Comparison of ENCODE assay signal across 1 cellular context in genomic region chr1:44545961-44546360, GRCh38.
TF ChIP-seq lines count a peak whose summit lies in the region.

No MANE protein-coding gene starts in this region.

TF ChIP-seq in HCT116, 20 proteins besides CTCF, POLR2A, EP300 and RAD21:
- TF ChIP-seq ATF3 (IDR thresholded peaks at IDR 0.05) (no peak), SRF (IDR thresholded peaks at IDR 0.05; ENCODE audit: low read depth) (no peak), CEBPB (IDR thresholded peaks at IDR 0.05; ENCODE audit: low read depth) (no peak), EZH2 (IDR thresholded peaks at IDR 0.05) (no peak), SIN3A (IDR thresholded peaks at IDR 0.05; ENCODE audit: low read depth) (peak; percentile 55; the same call in 1 of the 2 replicates), TCF7L2 (IDR thresholded peaks at IDR 0.05; ENCODE audit: borderline replicate concordance, extremely low read depth, insufficient read depth, insufficient read length) (no peak), YY1 (IDR thresholded peaks at IDR 0.05; ENCODE audit: extremely low read depth, insufficient replicate concordance, low read depth, low read length) (no peak), CBX3 (IDR thresholded peaks at IDR 0.05; ENCODE audit: low read depth) (peak; percentile 90; the same call in 1 of the 2 replicates), MAX (IDR thresholded peaks at IDR 0.05) (peak; percentile 85), EGR1 (IDR thresholded peaks at IDR 0.05; ENCODE audit: low read depth) (peak; percentile 96), EZH2phosphoT487 (IDR thresholded peaks at IDR 0.05; ENCODE audit: borderline replicate concordance) (no peak), JUND (IDR thresholded peaks at IDR 0.05) (peak; percentile 92), ZNF274 (IDR thresholded peaks at IDR 0.05; ENCODE audit: low read depth, low read length) (no peak), ELF1 (IDR thresholded peaks at IDR 0.05; ENCODE audit: borderline replicate concordance, low read depth) (no peak; the same call in 1 of the 2 replicates), ZFX (IDR thresholded peaks at IDR 0.05) (no peak), POLR2AphosphoS5 (IDR thresholded peaks at IDR 0.05; ENCODE audit: low read depth, low read length) (peak; percentile 52; the same call in 1 of the 2 replicates), SP1 (IDR thresholded peaks at IDR 0.05; ENCODE audit: low read depth) (peak; percentile 69), FOSL1 (IDR thresholded peaks at IDR 0.05; ENCODE audit: low read depth) (peak; percentile 94)
- TF ChIP-seq, protein P1, sequence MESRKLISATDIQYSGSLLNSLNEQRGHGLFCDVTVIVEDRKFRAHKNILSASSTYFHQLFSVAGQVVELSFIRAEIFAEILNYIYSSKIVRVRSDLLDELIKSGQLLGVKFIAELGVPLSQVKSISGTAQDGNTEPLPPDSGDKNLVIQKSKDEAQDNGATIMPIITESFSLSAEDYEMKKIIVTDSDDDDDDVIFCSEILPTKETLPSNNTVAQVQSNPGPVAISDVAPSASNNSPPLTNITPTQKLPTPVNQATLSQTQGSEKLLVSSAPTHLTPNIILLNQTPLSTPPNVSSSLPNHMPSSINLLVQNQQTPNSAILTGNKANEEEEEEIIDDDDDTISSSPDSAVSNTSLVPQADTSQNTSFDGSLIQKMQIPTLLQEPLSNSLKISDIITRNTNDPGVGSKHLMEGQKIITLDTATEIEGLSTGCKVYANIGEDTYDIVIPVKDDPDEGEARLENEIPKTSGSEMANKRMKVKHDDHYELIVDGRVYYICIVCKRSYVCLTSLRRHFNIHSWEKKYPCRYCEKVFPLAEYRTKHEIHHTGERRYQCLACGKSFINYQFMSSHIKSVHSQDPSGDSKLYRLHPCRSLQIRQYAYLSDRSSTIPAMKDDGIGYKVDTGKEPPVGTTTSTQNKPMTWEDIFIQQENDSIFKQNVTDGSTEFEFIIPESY (IDR thresholded peaks at IDR 0.05; ENCODE audit: extremely low read depth, insufficient replicate concordance, low read length) = no peak
- TF ChIP-seq, protein P2, sequence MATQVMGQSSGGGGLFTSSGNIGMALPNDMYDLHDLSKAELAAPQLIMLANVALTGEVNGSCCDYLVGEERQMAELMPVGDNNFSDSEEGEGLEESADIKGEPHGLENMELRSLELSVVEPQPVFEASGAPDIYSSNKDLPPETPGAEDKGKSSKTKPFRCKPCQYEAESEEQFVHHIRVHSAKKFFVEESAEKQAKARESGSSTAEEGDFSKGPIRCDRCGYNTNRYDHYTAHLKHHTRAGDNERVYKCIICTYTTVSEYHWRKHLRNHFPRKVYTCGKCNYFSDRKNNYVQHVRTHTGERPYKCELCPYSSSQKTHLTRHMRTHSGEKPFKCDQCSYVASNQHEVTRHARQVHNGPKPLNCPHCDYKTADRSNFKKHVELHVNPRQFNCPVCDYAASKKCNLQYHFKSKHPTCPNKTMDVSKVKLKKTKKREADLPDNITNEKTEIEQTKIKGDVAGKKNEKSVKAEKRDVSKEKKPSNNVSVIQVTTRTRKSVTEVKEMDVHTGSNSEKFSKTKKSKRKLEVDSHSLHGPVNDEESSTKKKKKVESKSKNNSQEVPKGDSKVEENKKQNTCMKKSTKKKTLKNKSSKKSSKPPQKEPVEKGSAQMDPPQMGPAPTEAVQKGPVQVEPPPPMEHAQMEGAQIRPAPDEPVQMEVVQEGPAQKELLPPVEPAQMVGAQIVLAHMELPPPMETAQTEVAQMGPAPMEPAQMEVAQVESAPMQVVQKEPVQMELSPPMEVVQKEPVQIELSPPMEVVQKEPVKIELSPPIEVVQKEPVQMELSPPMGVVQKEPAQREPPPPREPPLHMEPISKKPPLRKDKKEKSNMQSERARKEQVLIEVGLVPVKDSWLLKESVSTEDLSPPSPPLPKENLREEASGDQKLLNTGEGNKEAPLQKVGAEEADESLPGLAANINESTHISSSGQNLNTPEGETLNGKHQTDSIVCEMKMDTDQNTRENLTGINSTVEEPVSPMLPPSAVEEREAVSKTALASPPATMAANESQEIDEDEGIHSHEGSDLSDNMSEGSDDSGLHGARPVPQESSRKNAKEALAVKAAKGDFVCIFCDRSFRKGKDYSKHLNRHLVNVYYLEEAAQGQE (IDR thresholded peaks at IDR 0.05; ENCODE audit: low read depth) = no peak
